ENCODE assay signal across 20 cellular contexts in genomic region chr3:124972457-124972856, GRCh38. TPM values are rescaled to one million over a fixed set of nuclear protein-coding genes. Genes with fewer than 3 reads are reported as not detected.
DNase-seq lines count a peak whose midpoint lies in the region; ATAC-seq and TF ChIP-seq lines count a peak whose summit lies in the region.
"Had no signal": no experiment of that assay in that cellular context is flagged by ENCODE, and none has a peak within 500 bp of the region (broad histone marks: within the 10 kb centered on the region; RNA-seq: fewer than 3 reads in every experiment).

No MANE protein-coding gene starts in this region.

- in situ Hi-C loops in GM13977 (cut with MboI; ENCODE audit: low pct_unique_long_range_greater_than_20kb, low sequenced_read_pairs, unreplicated experiment), result no loop called here

- DNase-seq in COR-L47 (lab: John Stamatoyannopoulos, UW), result peak; percentile 34
- peak; percentile 65 for DNase-seq in HuH-7 (ENCODE audit: low spot score)
- peak; percentile 71 for DNase-seq in NCI-H69 (lab: John Stamatoyannopoulos, UW)
- DNase-seq in mucosa of gallbladder (ENCODE audit: low spot score), result peak; percentile 75
- no peak for DNase-seq in islet precursor cell
- no peak for DNase-seq in GM13977 (ENCODE audit: low spot score)
- DNase-seq: activated CD8-positive, alpha-beta T cell treated with anti-CD3 and anti-CD28 coated beads, Interleukin-2, amount 10 ng/mL, durations not matched to agents 7 days and 5 days; activated T-cell treated with anti-CD3 and anti-CD28 coated beads, Interleukin-2, amount 50 U/mL, for 72 hours; dorsolateral prefrontal cortex; erythroblast; gastrocnemius medialis; left ventricle myocardium inferior; NCI-H1436 treated with DMSO at 0.1 percent for 48 hours; NK-92 treated with Interleukin-12 subunit alpha and Interleukin-12 subunit beta, amount 100 ng/mL, for 24 hours; stimulated activated CD4-positive, alpha-beta T cell treated with anti-CD3 and anti-CD28 coated beads, Interleukin-4, amount 100 ng/mL, for 24 hours; WERI-Rb-1 had no signal

- ATAC-seq in GM19023 (IDR thresholded peaks at IDR 0.05; ENCODE audit: unreplicated experiment), result no peak
- ATAC-seq in GM21390 (IDR thresholded peaks at IDR 0.05; ENCODE audit: unreplicated experiment), result no peak
- ATAC-seq: activated CD8-positive, alpha-beta T cell treated with anti-CD3 and anti-CD28 coated beads, Interleukin-2, amount 10 ng/mL, durations not matched to agents 7 days and 5 days; activated T-cell treated with anti-CD3 and anti-CD28 coated beads, Interleukin-2, amount 50 U/mL, for 72 hours; gastrocnemius medialis had no signal

- TF ChIP-seq CTCF in GM13977 (IDR thresholded peaks at IDR 0.05; ENCODE audit: extremely low read depth, insufficient read depth, missing control alignments), result no peak

RNA-seq across cellular contexts. Expression of gene MUC13, which starts 37.9 kb away (rescaled TPM):
- total RNA-seq in mucosa of gallbladder, result 248 TPM
- total RNA-seq: activated CD8-positive, alpha-beta T cell treated with anti-CD3 and anti-CD28 coated beads, Interleukin-2, amount 10 ng/mL, durations not matched to agents 7 days and 5 days; activated T-cell treated with anti-CD3 and anti-CD28 coated beads, Interleukin-2, amount 50 U/mL, for 72 hours; osteoblast; T-helper 1 cell treated with Interleukin-12 subunit alpha and Interleukin-12 subunit beta and Interleukin-4 antibody, amounts not matched to agents 30 ng/mL and 1 ng/mL, for 36 hours had no signal

Comparison
In these comparisons a context has a peak if more than half of its experiments do, and no peak if none do; other contexts are left out.
1. DNase-seq: peak in COR-L47 (single experiment), HuH-7 (single experiment), NCI-H69 (single experiment) and mucosa of gallbladder (single experiment); none in islet precursor cell (single experiment) and GM13977 (single experiment).